In the genomic region with DNA sequence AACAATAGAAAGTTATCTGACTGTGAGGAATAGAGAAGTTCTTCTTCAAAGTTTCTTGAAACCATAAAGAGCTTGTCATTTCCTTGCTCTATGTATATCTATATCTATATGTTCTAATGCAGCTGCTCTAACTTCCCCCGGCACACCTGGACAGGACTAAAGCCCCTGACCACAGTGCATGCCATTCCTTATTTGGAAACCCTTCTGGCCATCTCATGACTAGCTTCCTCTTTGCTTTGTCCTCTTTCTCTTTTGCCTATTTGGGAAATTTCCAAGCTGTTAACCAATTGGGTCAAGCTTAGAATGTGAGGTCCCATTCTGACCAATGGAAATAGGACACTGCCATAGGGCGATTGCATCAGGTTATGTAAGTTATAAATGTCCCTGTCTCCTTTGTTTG, we compare ENCODE assay signal across 1 cellular context.
TF ChIP-seq lines count a peak whose summit lies in the region.

No MANE protein-coding gene starts in this region.

TF ChIP-seq in SK-N-SH treated with all-trans-retinoic acid at 6 μM for 48 hours, 23 proteins besides CTCF, POLR2A, EP300 and RAD21 (continued from another document):
- TF ChIP-seq, protein P1, sequence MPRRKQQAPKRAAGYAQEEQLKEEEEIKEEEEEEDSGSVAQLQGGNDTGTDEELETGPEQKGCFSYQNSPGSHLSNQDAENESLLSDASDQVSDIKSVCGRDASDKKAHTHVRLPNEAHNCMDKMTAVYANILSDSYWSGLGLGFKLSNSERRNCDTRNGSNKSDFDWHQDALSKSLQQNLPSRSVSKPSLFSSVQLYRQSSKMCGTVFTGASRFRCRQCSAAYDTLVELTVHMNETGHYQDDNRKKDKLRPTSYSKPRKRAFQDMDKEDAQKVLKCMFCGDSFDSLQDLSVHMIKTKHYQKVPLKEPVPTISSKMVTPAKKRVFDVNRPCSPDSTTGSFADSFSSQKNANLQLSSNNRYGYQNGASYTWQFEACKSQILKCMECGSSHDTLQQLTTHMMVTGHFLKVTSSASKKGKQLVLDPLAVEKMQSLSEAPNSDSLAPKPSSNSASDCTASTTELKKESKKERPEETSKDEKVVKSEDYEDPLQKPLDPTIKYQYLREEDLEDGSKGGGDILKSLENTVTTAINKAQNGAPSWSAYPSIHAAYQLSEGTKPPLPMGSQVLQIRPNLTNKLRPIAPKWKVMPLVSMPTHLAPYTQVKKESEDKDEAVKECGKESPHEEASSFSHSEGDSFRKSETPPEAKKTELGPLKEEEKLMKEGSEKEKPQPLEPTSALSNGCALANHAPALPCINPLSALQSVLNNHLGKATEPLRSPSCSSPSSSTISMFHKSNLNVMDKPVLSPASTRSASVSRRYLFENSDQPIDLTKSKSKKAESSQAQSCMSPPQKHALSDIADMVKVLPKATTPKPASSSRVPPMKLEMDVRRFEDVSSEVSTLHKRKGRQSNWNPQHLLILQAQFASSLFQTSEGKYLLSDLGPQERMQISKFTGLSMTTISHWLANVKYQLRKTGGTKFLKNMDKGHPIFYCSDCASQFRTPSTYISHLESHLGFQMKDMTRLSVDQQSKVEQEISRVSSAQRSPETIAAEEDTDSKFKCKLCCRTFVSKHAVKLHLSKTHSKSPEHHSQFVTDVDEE (CRISPR knock-in tag; IDR thresholded peaks at IDR 0.05) = no peak
- TF ChIP-seq SNAI2 (CRISPR knock-in tag; IDR thresholded peaks at IDR 0.05) (no peak), ZNF70 (CRISPR knock-in tag; IDR thresholded peaks at IDR 0.05) (no peak), PPARA (CRISPR knock-in tag; IDR thresholded peaks at IDR 0.05; ENCODE audit: borderline replicate concordance) (no peak), BACH2 (CRISPR knock-in tag; IDR thresholded peaks at IDR 0.05; ENCODE audit: borderline replicate concordance) (no peak), TOX (CRISPR knock-in tag; IDR thresholded peaks at IDR 0.05; ENCODE audit: borderline replicate concordance) (no peak), POU6F1 (CRISPR knock-in tag; IDR thresholded peaks at IDR 0.05; ENCODE audit: borderline replicate concordance, low read depth) (no peak), ZNF8 (CRISPR knock-in tag; IDR thresholded peaks at IDR 0.05) (no peak), ZC3H10 (CRISPR knock-in tag; IDR thresholded peaks at IDR 0.05) (no peak)
- TF ChIP-seq, protein P2, sequence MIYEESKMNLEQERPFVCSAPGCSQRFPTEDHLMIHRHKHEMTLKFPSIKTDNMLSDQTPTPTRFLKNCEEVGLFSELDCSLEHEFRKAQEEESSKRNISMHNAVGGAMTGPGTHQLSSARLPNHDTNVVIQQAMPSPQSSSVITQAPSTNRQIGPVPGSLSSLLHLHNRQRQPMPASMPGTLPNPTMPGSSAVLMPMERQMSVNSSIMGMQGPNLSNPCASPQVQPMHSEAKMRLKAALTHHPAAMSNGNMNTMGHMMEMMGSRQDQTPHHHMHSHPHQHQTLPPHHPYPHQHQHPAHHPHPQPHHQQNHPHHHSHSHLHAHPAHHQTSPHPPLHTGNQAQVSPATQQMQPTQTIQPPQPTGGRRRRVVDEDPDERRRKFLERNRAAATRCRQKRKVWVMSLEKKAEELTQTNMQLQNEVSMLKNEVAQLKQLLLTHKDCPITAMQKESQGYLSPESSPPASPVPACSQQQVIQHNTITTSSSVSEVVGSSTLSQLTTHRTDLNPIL (CRISPR knock-in tag; IDR thresholded peaks at IDR 0.05; ENCODE audit: low read depth) = no peak
- TF ChIP-seq, protein P3, sequence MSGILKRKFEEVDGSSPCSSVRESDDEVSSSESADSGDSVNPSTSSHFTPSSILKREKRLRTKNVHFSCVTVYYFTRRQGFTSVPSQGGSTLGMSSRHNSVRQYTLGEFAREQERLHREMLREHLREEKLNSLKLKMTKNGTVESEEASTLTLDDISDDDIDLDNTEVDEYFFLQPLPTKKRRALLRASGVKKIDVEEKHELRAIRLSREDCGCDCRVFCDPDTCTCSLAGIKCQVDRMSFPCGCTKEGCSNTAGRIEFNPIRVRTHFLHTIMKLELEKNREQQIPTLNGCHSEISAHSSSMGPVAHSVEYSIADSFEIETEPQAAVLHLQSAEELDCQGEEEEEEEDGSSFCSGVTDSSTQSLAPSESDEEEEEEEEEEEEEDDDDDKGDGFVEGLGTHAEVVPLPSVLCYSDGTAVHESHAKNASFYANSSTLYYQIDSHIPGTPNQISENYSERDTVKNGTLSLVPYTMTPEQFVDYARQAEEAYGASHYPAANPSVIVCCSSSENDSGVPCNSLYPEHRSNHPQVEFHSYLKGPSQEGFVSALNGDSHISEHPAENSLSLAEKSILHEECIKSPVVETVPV (CRISPR knock-in tag; IDR thresholded peaks at IDR 0.05) = no peak
